8 cellular contexts compared by ENCODE assay signal in the genomic region with DNA sequence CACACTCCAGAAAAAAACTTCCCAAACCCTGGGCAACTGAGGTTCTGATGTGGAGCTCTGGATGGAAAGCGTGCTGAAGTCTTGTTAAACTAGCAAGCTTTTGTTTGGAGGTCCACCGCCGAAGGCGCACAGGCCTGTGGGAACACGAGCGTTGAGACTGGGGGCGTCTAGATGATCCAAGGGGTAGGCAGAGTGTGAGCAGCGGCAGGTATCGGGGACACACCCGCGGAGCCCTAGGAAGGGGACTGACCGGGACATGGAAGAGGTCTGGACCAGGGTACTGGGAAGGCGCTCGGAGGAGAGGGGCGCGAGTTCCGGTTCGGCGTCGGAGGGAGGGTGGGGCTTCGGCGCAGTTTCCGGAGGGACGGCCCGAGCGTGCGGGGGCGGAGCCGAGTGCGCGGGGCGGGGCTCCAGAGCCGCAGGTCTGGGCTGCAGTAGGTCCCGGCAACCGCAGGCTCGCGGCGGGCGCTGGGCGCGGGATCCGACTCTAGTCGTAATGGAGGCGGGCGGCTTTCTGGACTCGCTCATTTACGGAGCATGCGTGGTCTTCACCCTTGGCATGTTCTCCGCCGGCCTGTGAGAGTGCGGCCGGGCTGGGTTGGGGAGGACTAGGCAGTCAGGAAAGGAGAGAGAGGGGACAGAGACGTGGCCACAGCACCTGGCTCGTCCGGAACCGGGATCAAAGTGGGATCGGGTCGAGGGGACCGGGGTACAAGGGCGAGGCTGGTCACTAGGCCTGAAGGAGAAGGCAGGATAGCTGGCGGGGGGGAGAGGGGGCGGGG. TPM values are rescaled to one million over a fixed set of nuclear protein-coding genes. Genes with fewer than 3 reads are reported as not detected.
DNase-seq lines count a peak whose midpoint lies in the region; ATAC-seq and TF ChIP-seq lines count a peak whose summit lies in the region.

A gene with protein sequence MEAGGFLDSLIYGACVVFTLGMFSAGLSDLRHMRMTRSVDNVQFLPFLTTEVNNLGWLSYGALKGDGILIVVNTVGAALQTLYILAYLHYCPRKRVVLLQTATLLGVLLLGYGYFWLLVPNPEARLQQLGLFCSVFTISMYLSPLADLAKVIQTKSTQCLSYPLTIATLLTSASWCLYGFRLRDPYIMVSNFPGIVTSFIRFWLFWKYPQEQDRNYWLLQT (plus strand): TSS at position 437 of the 782 bp plus-strand sequence. CDS start 60 bp downstream, at position 497.

- H3F3A ChIP-seq in PC-3 (ENCODE audit: low read length, unreplicated experiment), result no peaks in the 10 kb centered on the region

- TF ChIP-seq CTCF in PC-3 (conservative IDR thresholded peaks at IDR 0.05; ENCODE audit: low read depth, low read length), result no peak

- H3K79me2 ChIP-seq in PC-3 (ENCODE audit: low read length), result peaks cover 50% of the 10 kb centered on the region

- H3K9me3 ChIP-seq in PC-3 (ENCODE audit: low read length) (no peaks in the 10 kb centered on the region), mucosa of rectum (ENCODE audit: control insufficient read depth in 2 of 2, low read length in 2 of 2) (no peaks in the 10 kb centered on the region)

- peak within 1 kb of the TSS; percentile 89 for H3K9ac ChIP-seq in PC-3 (ENCODE audit: low read length)
- peak within 1 kb of the TSS; percentile 94 to 96 for H3K9ac ChIP-seq in mucosa of rectum (ENCODE audit: low read depth in 1 of 2, low read length in 2 of 2)

- peak within 1 kb of the TSS; percentile 67 for H2AFZ ChIP-seq in PC-3 (ENCODE audit: low read length)

- H3K9me2 ChIP-seq in PC-3 (replicated peaks; ENCODE audit: low read length), result no peaks in the 10 kb centered on the region

- H3K27me3 ChIP-seq in PC-3 (ENCODE audit: low read length) (no peaks in the 10 kb centered on the region), mucosa of rectum (ENCODE audit: control insufficient read depth in 2 of 2, insufficient read depth in 2 of 2, low read length in 2 of 2) (no peaks in the 10 kb centered on the region)

- peak; percentile 94 for DNase-seq in DMS114 treated with DMSO at 0.1 percent for 48 hours (lab: John Stamatoyannopoulos, UW; ENCODE audit: unreplicated experiment)
- peak; percentile 79 for DNase-seq in Jurkat, Clone E6-1 (ENCODE audit: low read depth, low spot score)
- peak; percentile 97 for DNase-seq in PC-3
- peak; percentile 86 for DNase-seq in activated T-cell treated with anti-CD3 and anti-CD28 coated beads for 4 hours
- DNase-seq in epithelial cell of prostate (ENCODE audit: low read depth, low spot score), result peak; percentile 78
- DNase-seq in stimulated activated CD8-positive, alpha-beta memory T cell treated with anti-CD3 and anti-CD28 coated beads, Interleukin-4, amount 100 ng/mL, for 4 hours (ENCODE audit: low read depth in 2 of 2, low spot score in 1 of 2), result peak; percentile 73 to 82

- ATAC-seq in GM21619 (IDR thresholded peaks at IDR 0.05; ENCODE audit: unreplicated experiment), result peak; percentile 65
- ATAC-seq in PC-3, result peak; percentile 73

- peak within 1 kb of the TSS; percentile 94 for H3K27ac ChIP-seq in PC-3 (ENCODE audit: low read length)
- H3K27ac ChIP-seq in epithelial cell of prostate, result peak within 1 kb of the TSS; percentile 99
- peak within 1 kb of the TSS; percentile 97 to 100 for H3K27ac ChIP-seq in mucosa of rectum (ENCODE audit: low read depth in 2 of 2, low read length in 2 of 2)

- H3K36me3 ChIP-seq in PC-3 (ENCODE audit: low read depth, low read length) (peaks cover 26% of the 10 kb centered on the region), mucosa of rectum (ENCODE audit: control insufficient read depth in 2 of 2, insufficient read depth in 2 of 2, low read length in 2 of 2) (peaks cover 25 to 28% of the 10 kb centered on the region in 2 donors)

- H3K4me3 ChIP-seq in Jurkat, Clone E6-1 (ENCODE audit: low read length), result peak within 1 kb of the TSS; percentile 98
- H3K4me3 ChIP-seq in PC-3 (ENCODE audit: low read length) (peak within 1 kb of the TSS; percentile 87), mucosa of rectum (ENCODE audit: low read length in 2 of 2) (peak within 1 kb of the TSS; percentile 86 to 97)

- no TSS peak for BruUV-seq in PC-3 (replicated peaks; lab: Mats Ljungman, UMichigan)

- POLR2A ChIA-PET in PC-3 (lab: Charles Lee; ENCODE audit: unreplicated experiment), result interaction anchor here (0.6 to 1.0 kb wide), 6 partner anchors 10 to 719 kb away, joined by 4 to 6 read pairs (median 4); a partner anchor contains a TSS

- H4K20me1 ChIP-seq in PC-3 (ENCODE audit: low read length), result no peaks in the 10 kb centered on the region

- H3K4me2 ChIP-seq in PC-3 (ENCODE audit: low read length), result peak within 1 kb of the TSS; percentile 91

- CTCF ChIA-PET in PC-3 (lab: Charles Lee), result interaction anchor here (0.6 to 1.8 kb wide), 8 partner anchors 31 to 801 kb away, joined by 3 to 8 read pairs (median 4); a partner anchor contains a TSS

- H3K4me1 ChIP-seq in PC-3 (ENCODE audit: insufficient read depth, low read length) (peaks cover 54% of the 10 kb centered on the region), mucosa of rectum (ENCODE audit: control insufficient read depth in 2 of 2, insufficient read depth in 2 of 2, low read length in 2 of 2) (peaks cover 36 to 69% of the 10 kb centered on the region in 2 donors)

- intact Hi-C loops in PC-3 (cut with micrococcal nuclease), result loop anchor here (1.0 to 5.0 kb wide), 4 partner anchors 8 to 163 kb away; a partner anchor contains a TSS

RNA-seq across cellular contexts. Expression of the gene that starts here (rescaled TPM):
- polyA plus RNA-seq in Jurkat, Clone E6-1 (2012; ENCODE audit: insufficient read depth, insufficient read length), result 34.0 TPM
- 59.2 and 75.2 TPM in 2 replicates for total RNA-seq in PC-3 (2014; rRNA removed)

Comparison
In these comparisons a context has a peak if more than half of its experiments do, and no peak if none do; other contexts are left out.
1. Peak in every context shown above with its lines: DNase-seq, ATAC-seq, H3K4me3 ChIP-seq and H3K27ac ChIP-seq.